1 cellular context compared by ENCODE assay signal in genomic region chr5:176533390-176533789, GRCh38.
A peak's percentile ranks its signal among the peaks of the same experiment; 100 is the strongest.
TF ChIP-seq lines count a peak whose summit lies in the region.

No MANE protein-coding gene starts in this region.

TF ChIP-seq in K562, 482 proteins besides CTCF, POLR2A, EP300 and RAD21 (continued from another document):
- TF ChIP-seq SPI1 (IDR thresholded peaks at IDR 0.05; ENCODE audit: borderline replicate concordance, low read depth, low read length) = peak; percentile 80; the same call in 1 of the 2 replicates
- 0 out of 2 replicates have a peak, but pooled peaks have one; percentile 31 for TF ChIP-seq NFIX (CRISPR knock-in tag; IDR thresholded peaks at IDR 0.05; ENCODE audit: low read depth)
- peak; percentile 86 for TF ChIP-seq NFIC (IDR thresholded peaks at IDR 0.05)
